Comparison of ENCODE assay signal across 8 cellular contexts in the genomic region with DNA sequence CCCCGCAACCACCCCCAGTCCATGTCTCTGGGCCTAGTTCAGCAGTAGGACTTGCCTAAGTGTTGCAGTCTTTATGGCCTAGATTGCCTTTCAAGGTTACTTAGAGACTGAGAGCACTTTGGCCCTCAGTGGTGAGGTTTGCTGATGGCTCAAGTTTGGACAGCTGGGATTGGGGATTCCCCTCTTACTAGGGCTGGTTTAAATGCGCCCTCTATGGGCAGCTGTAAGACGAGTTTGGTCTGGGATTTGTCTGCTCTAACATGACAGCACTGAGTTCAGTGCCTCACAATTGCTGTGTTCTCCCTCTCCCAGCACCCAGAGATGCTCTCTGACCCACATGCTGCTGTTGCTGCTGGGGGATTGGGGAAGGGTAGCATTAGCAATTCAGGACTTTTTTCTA. TPM values are rescaled to one million over a fixed set of nuclear protein-coding genes. Genes with fewer than 3 reads are reported as not detected.
DNase-seq lines count a peak whose midpoint lies in the region; ATAC-seq and TF ChIP-seq lines count a peak whose summit lies in the region.
"Had no signal": no experiment of that assay in that cellular context is flagged by ENCODE, and none has a peak within 500 bp of the region (broad histone marks: within the 10 kb centered on the region; RNA-seq: fewer than 3 reads in every experiment).

No MANE protein-coding gene starts in this region.

- ATAC-seq in HG02885 (IDR thresholded peaks at IDR 0.05; ENCODE audit: poor library complexity, unreplicated experiment) (peak; percentile 83), WTC11 (peak; percentile 89), HG02981 (IDR thresholded peaks at IDR 0.05; ENCODE audit: unreplicated experiment) (no peak)

- H3K27ac Mint-ChIP-seq in WTC11 (no peak overlapping the region), nephron (no peak overlapping the region)

- TF ChIP-seq CTCF in GM13977 (IDR thresholded peaks at IDR 0.05; ENCODE audit: extremely low read depth, insufficient read depth, missing control alignments) (peak; percentile 61), WTC11 (IDR thresholded peaks at IDR 0.05) (no peak), nephron (IDR thresholded peaks at IDR 0.05; ENCODE audit: unreplicated experiment in 3 of 3) (peak in 2 of 3 experiments; percentile 17 to 44)

- POLR2A ChIA-PET in WTC11 (lab: Charles Lee), result no interaction called here

- H3K27me3 Mint-ChIP-seq in WTC11 (ENCODE audit: low read depth) (no peaks in the 10 kb centered on the region), nephron (ENCODE audit: low read depth) (no peaks in the 10 kb centered on the region)

- H3K36me3 Mint-ChIP-seq in WTC11 (no peaks in the 10 kb centered on the region), nephron (ENCODE audit: low read depth) (peaks cover 7% of the 10 kb centered on the region)

- no peaks in the 10 kb centered on the region for H3K9me3 Mint-ChIP-seq in WTC11
- no peaks in the 10 kb centered on the region for H3K9me3 Mint-ChIP-seq in nephron

- CTCF ChIA-PET in WTC11 (lab: Charles Lee), result interaction anchor here (0.9 to 1.1 kb wide), 3 partner anchors 23 to 49 kb away, joined by 3 to 4 read pairs (median 3); partner anchors contain the start of gene DACH2

- DNase-seq in GM13977 (ENCODE audit: low spot score), result no peak
- DNase-seq in WTC11 (ENCODE audit: low spot score), result peak; percentile 16
- no peak for DNase-seq in activated CD4-positive, alpha-beta T cell treated with anti-CD3 and anti-CD28 coated beads, Interleukin-2, amount 50 U/mL, for 1 hour
- no peak for DNase-seq in nucleus accumbens (lab: John Stamatoyannopoulos, UW)
- DNase-seq: NCI-H2107 had no signal

- H3K4me3 Mint-ChIP-seq in WTC11 (no peak overlapping the region), nephron (no peak overlapping the region)

- H3K4me1 Mint-ChIP-seq in WTC11 (no peaks in the 10 kb centered on the region), nephron (no peaks in the 10 kb centered on the region)

- in situ Hi-C loops in GM13977 (cut with MboI; ENCODE audit: low pct_unique_long_range_greater_than_20kb, low sequenced_read_pairs, unreplicated experiment), result loop anchor here (25.0 kb wide), 1 partner anchor 309 kb away; no protein-coding TSS in a partner anchor

TF ChIP-seq in WTC11, 78 proteins besides CTCF, POLR2A, EP300 and RAD21:
- TF ChIP-seq NR3C1 (CRISPR knock-in tag; conservative IDR thresholded peaks at IDR 0.05; ENCODE audit: low read depth), result no peak
- TF ChIP-seq SP1 (CRISPR knock-in tag; conservative IDR thresholded peaks at IDR 0.05), result no peak
- TF ChIP-seq, protein P1, sequence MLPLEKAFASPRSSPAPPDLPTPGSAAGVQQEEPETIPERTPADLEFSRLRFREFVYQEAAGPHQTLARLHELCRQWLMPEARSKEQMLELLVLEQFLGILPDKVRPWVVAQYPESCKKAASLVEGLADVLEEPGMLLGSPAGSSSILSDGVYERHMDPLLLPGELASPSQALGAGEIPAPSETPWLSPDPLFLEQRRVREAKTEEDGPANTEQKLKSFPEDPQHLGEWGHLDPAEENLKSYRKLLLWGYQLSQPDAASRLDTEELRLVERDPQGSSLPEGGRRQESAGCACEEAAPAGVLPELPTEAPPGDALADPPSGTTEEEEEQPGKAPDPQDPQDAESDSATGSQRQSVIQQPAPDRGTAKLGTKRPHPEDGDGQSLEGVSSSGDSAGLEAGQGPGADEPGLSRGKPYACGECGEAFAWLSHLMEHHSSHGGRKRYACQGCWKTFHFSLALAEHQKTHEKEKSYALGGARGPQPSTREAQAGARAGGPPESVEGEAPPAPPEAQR (CRISPR knock-in tag; IDR thresholded peaks at IDR 0.05), result no peak
- TF ChIP-seq, protein P2, sequence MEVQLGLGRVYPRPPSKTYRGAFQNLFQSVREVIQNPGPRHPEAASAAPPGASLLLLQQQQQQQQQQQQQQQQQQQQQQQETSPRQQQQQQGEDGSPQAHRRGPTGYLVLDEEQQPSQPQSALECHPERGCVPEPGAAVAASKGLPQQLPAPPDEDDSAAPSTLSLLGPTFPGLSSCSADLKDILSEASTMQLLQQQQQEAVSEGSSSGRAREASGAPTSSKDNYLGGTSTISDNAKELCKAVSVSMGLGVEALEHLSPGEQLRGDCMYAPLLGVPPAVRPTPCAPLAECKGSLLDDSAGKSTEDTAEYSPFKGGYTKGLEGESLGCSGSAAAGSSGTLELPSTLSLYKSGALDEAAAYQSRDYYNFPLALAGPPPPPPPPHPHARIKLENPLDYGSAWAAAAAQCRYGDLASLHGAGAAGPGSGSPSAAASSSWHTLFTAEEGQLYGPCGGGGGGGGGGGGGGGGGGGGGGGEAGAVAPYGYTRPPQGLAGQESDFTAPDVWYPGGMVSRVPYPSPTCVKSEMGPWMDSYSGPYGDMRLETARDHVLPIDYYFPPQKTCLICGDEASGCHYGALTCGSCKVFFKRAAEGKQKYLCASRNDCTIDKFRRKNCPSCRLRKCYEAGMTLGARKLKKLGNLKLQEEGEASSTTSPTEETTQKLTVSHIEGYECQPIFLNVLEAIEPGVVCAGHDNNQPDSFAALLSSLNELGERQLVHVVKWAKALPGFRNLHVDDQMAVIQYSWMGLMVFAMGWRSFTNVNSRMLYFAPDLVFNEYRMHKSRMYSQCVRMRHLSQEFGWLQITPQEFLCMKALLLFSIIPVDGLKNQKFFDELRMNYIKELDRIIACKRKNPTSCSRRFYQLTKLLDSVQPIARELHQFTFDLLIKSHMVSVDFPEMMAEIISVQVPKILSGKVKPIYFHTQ (CRISPR knock-in tag; IDR thresholded peaks at IDR 0.05), result no peak
- no peak for TF ChIP-seq TEAD1 (CRISPR knock-in tag; IDR thresholded peaks at IDR 0.05)
- no peak for TF ChIP-seq HMGXB4 (CRISPR knock-in tag; IDR thresholded peaks at IDR 0.05)
- no peak for TF ChIP-seq NR2C2 (CRISPR knock-in tag; IDR thresholded peaks at IDR 0.05)
- no peak for TF ChIP-seq CREM (CRISPR knock-in tag; IDR thresholded peaks at IDR 0.05)
- no peak for TF ChIP-seq NFATC4 (CRISPR knock-in tag; IDR thresholded peaks at IDR 0.05)
- TF ChIP-seq HMGA2 (CRISPR knock-in tag; IDR thresholded peaks at IDR 0.05), result no peak
- no peak for TF ChIP-seq GRHL2 (CRISPR knock-in tag; IDR thresholded peaks at IDR 0.05; ENCODE audit: insufficient replicate concordance, severe bottlenecking)
- no peak for TF ChIP-seq ZNF416 (CRISPR knock-in tag; IDR thresholded peaks at IDR 0.05)
- TF ChIP-seq ZNF396 (CRISPR knock-in tag; IDR thresholded peaks at IDR 0.05; ENCODE audit: borderline replicate concordance), result no peak
- no peak for TF ChIP-seq MLX (CRISPR knock-in tag; IDR thresholded peaks at IDR 0.05)
- TF ChIP-seq ELF4 (CRISPR knock-in tag; IDR thresholded peaks at IDR 0.05; ENCODE audit: low read depth), result no peak
- TF ChIP-seq, protein P3, sequence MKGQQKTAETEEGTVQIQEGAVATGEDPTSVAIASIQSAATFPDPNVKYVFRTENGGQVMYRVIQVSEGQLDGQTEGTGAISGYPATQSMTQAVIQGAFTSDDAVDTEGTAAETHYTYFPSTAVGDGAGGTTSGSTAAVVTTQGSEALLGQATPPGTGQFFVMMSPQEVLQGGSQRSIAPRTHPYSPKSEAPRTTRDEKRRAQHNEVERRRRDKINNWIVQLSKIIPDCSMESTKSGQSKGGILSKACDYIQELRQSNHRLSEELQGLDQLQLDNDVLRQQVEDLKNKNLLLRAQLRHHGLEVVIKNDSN (CRISPR knock-in tag; IDR thresholded peaks at IDR 0.05), result no peak

RNA-seq across cellular contexts. Expression of gene DACH2, which starts 23.1 kb away (rescaled TPM):
- total RNA-seq in WTC11 (2021), result 2.6 to 3.5 TPM (median 3.1 TPM) in 3 replicates
